In the genomic region with DNA sequence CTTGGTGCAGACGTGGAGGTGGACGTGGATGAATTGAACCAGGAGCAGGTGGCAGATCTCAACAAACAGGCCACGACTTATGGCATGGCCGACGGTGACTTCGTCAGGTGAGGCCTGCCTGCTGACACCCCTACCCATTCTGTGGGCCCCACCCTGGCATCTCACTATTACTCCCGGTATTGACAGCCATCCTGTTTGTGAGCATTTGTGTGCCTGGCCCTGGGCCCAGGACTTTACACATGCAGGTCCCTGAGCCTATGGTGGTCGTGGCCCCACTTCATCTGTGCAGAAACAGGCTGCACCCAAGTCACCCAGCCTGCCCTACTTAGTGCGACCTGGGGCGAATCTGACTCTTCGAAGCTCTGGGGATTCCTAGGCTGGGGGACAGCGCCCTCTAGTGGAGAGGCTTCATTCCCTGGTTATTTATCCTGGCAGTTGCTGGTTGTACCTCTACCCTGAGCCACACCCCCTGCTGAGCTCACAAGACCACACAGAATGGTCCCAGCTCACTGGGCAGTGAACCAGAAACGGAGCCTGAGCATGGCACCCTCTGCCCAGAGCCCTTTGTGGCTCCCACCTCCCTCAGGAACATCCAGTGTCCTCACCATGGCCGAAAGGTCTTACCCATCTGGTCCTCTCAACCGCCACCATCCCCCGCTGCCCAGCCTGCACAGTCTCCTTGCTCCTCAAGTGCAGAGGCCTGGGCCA, we compare ENCODE assay signal across 8 cellular contexts. TPM values are rescaled to one million over a fixed set of nuclear protein-coding genes. Genes with fewer than 3 reads are reported as not detected.
DNase-seq lines count a peak whose midpoint lies in the region; ATAC-seq lines count a peak whose summit lies in the region.

No MANE protein-coding gene starts in this region.

- peak in 13 of 14 donors; percentile 5 to 75 (median 50) for DNase-seq in C1 segment of cervical spinal cord (lab: John Stamatoyannopoulos, UW)
- DNase-seq in H4 (ENCODE audit: low spot score): peak; percentile 36
- peak; percentile 42 to 66 for DNase-seq in NCI-H446 (lab: John Stamatoyannopoulos, UW)
- peak; percentile 90 for DNase-seq in activated CD4-positive, alpha-beta T cell treated with anti-CD3 and anti-CD28 coated beads for 48 hours
- peak; percentile 64 for DNase-seq in cerebellar cortex (ENCODE audit: low spot score)
- peak; percentile 81 for DNase-seq in left lobe of liver (ENCODE audit: low spot score)
- DNase-seq in stimulated activated CD4-positive, alpha-beta T cell treated with anti-CD3 and anti-CD28 coated beads, Interleukin-4, amount 100 ng/mL, for 48 hours (ENCODE audit: low read depth in 2 of 2): peak; percentile 79 to 83

- ATAC-seq in left lobe of liver (peak; percentile 92), HG02763 (IDR thresholded peaks at IDR 0.05; ENCODE audit: unreplicated experiment) (no peak)

RNA-seq across cellular contexts. Expression of a gene that starts 16.9 kb away (rescaled TPM):
- total RNA-seq in H4 (2014; rRNA removed; shearing (Covaris generic)): not detected in 2 replicates
- 0.35 TPM for total RNA-seq in left lobe of liver

RNA-seq across cellular contexts. Expression of a gene that starts 19.6 kb away (rescaled TPM):
- total RNA-seq in H4 (2014; rRNA removed; shearing (Covaris generic)): 23.5 and 27.5 TPM in 2 replicates
- 11.7 TPM for total RNA-seq in left lobe of liver

RNA-seq across cellular contexts. Expression of a gene that starts 20.6 kb away (rescaled TPM):
- total RNA-seq in H4 (2014; rRNA removed; shearing (Covaris generic)): 17.6 and 20.4 TPM in 2 replicates
- 50.5 TPM for total RNA-seq in left lobe of liver

RNA-seq across cellular contexts. Expression of a gene that starts 33.6 kb away (rescaled TPM):
- 8.0 and 13.2 TPM in 2 replicates for total RNA-seq in H4 (2014; rRNA removed; shearing (Covaris generic))
- total RNA-seq in left lobe of liver: 11.3 TPM

RNA-seq across cellular contexts. Expression of a gene that starts 58.1 kb away (rescaled TPM):
- 0.78 and 0.81 TPM in 2 replicates for total RNA-seq in H4 (2014; rRNA removed; shearing (Covaris generic))
- total RNA-seq in left lobe of liver: 1.5 TPM

Comparison
In these comparisons a context has a peak if more than half of its experiments do, and no peak if none do; other contexts are left out.
1. DNase-seq: peak in every context shown above with its lines; median percentile 90 in activated CD4-positive, alpha-beta T cell treated with anti-CD3 and anti-CD28 coated beads for 48 hours; 81 in left lobe of liver; 81 in stimulated activated CD4-positive, alpha-beta T cell treated with anti-CD3 and anti-CD28 coated beads, Interleukin-4, amount 100 ng/mL, for 48 hours; 64 in cerebellar cortex; 54 in NCI-H446; 50 in C1 segment of cervical spinal cord; 36 in H4.